ENCODE assay signal across 18 cellular contexts in genomic region chr11:45093761-45094455, GRCh38. TPM values are rescaled to one million over a fixed set of nuclear protein-coding genes. Genes with fewer than 3 reads are reported as not detected.
DNase-seq lines count a peak whose midpoint lies in the region; ATAC-seq and TF ChIP-seq lines count a peak whose summit lies in the region.
"Had no signal": no experiment of that assay in that cellular context is flagged by ENCODE, and none has a peak within 500 bp of the region (broad histone marks: within the 10 kb centered on the region; RNA-seq: fewer than 3 reads in every experiment).

No MANE protein-coding gene starts in this region.

- H3K4me3 Mint-ChIP-seq in immature natural killer cell, result peak overlapping the region; percentile 60 to 81 (median 75)
- peak overlapping the region; percentile 39 for H3K4me3 Mint-ChIP-seq in stimulated activated effector memory CD8-positive, alpha-beta T cell treated with anti-CD3 and anti-CD28 coated beads, Interleukin-12 subunit alpha, Interleukin-12 subunit beta, amount 100 ng/mL, for 72 hours
- no peak overlapping the region for H3K4me3 Mint-ChIP-seq in activated CD4-positive, alpha-beta T cell treated with anti-CD3 and anti-CD28 coated beads, Interleukin-2, amount 10 ng/mL, durations not matched to agents 24 days and 14 days

- intact Hi-C loops in activated CD4-positive, alpha-beta T cell treated with anti-CD3 and anti-CD28 coated beads, Interleukin-2, amount 10 ng/mL, durations not matched to agents 24 days and 14 days (cut with micrococcal nuclease), result no loop called here

- ATAC-seq in stimulated activated effector memory CD8-positive, alpha-beta T cell treated with anti-CD3 and anti-CD28 coated beads, Interleukin-12 subunit alpha, Interleukin-12 subunit beta, amount 100 ng/mL, for 72 hours, result no peak
- ATAC-seq: Panc1 had no signal

- peaks cover 11 to 21% (median 15%) of the 10 kb centered on the region in 3 donors for H3K27me3 Mint-ChIP-seq in immature natural killer cell (ENCODE audit: low read depth in 3 of 3)
- peaks cover 31% of the 10 kb centered on the region for H3K27me3 Mint-ChIP-seq in activated CD4-positive, alpha-beta T cell treated with anti-CD3 and anti-CD28 coated beads, Interleukin-2, amount 10 ng/mL, durations not matched to agents 24 days and 14 days

- peak overlapping the region; percentile 43 to 74 (median 62) for H3K27ac Mint-ChIP-seq in immature natural killer cell
- H3K27ac Mint-ChIP-seq in stimulated activated effector memory CD8-positive, alpha-beta T cell treated with anti-CD3 and anti-CD28 coated beads, Interleukin-12 subunit alpha, Interleukin-12 subunit beta, amount 100 ng/mL, for 72 hours, result peak overlapping the region; percentile 83
- H3K27ac Mint-ChIP-seq in activated CD4-positive, alpha-beta T cell treated with anti-CD3 and anti-CD28 coated beads, Interleukin-2, amount 10 ng/mL, durations not matched to agents 24 days and 14 days, result no peak overlapping the region

- POLR2A ChIA-PET in RWPE1 (lab: Yijun Ruan, JAX; ENCODE audit: low non-redundant PET), result no interaction called here

- peak overlapping the region; percentile 74 for H3K27ac ChIP-seq in RWPE1
- H3K27ac ChIP-seq: lower lobe of right lung, parathyroid adenoma had no signal

- H3K36me3 Mint-ChIP-seq in immature natural killer cell, result no peaks in the 10 kb centered on the region
- peaks cover 15% of the 10 kb centered on the region for H3K36me3 Mint-ChIP-seq in stimulated activated effector memory CD8-positive, alpha-beta T cell treated with anti-CD3 and anti-CD28 coated beads, Interleukin-12 subunit alpha, Interleukin-12 subunit beta, amount 100 ng/mL, for 72 hours
- no peaks in the 10 kb centered on the region for H3K36me3 Mint-ChIP-seq in activated CD4-positive, alpha-beta T cell treated with anti-CD3 and anti-CD28 coated beads, Interleukin-2, amount 10 ng/mL, durations not matched to agents 24 days and 14 days (ENCODE audit: low read depth)
- H3K36me3 Mint-ChIP-seq: CD14-positive monocyte had no signal

- DNase-seq in activated CD8-positive, alpha-beta memory T cell treated with anti-CD3 and anti-CD28 coated beads, Interleukin-2, amount 50 U/mL, for 48 hours, result peak; percentile 43
- DNase-seq in activated CD8-positive, alpha-beta memory T cell treated with anti-CD3 and anti-CD28 coated beads, Interleukin-2, amount 50 U/mL, for 4 hours, result no peak
- DNase-seq in RWPE1 (ENCODE audit: low spot score) (no peak), immature natural killer cell (no peak), NCI-H2196 treated with DMSO at 0.1 percent for 48 hours (lab: John Stamatoyannopoulos, UW; ENCODE audit: unreplicated experiment) (no peak)
- no peak for DNase-seq in stimulated activated effector memory CD8-positive, alpha-beta T cell treated with anti-CD3 and anti-CD28 coated beads, Interleukin-12 subunit alpha, Interleukin-12 subunit beta, amount 100 ng/mL, for 72 hours (ENCODE audit: low spot score in 2 of 2)
- no peak for DNase-seq in effector CD8-positive, alpha-beta T cell (lab: John Stamatoyannopoulos, UW)
- DNase-seq in activated CD4-positive, alpha-beta T cell treated with anti-CD3 and anti-CD28 coated beads, Interleukin-2, amount 10 ng/mL, durations not matched to agents 24 days and 14 days, result no peak
- DNase-seq: activated CD4-positive, CD25-positive, alpha-beta regulatory T cell; DMS153; GF-D8; lower lobe of right lung; NCI-H1417; NCI-H82; SK-N-SH had no signal

- TF ChIP-seq CTCF in RWPE1 (conservative IDR thresholded peaks at IDR 0.05; ENCODE audit: low read depth), result no peak

- peaks cover 61 to 66% of the 10 kb centered on the region in 2 donors for H3K4me1 Mint-ChIP-seq in immature natural killer cell
- H3K4me1 Mint-ChIP-seq in stimulated activated effector memory CD8-positive, alpha-beta T cell treated with anti-CD3 and anti-CD28 coated beads, Interleukin-12 subunit alpha, Interleukin-12 subunit beta, amount 100 ng/mL, for 72 hours, result peaks cover 65% of the 10 kb centered on the region
- H3K4me1 Mint-ChIP-seq in activated CD4-positive, alpha-beta T cell treated with anti-CD3 and anti-CD28 coated beads, Interleukin-2, amount 10 ng/mL, durations not matched to agents 24 days and 14 days, result peaks cover 10% of the 10 kb centered on the region

- CTCF ChIA-PET in RWPE1 (lab: Yijun Ruan, JAX), result interaction anchor here (0.6 kb wide), 1 partner anchor 11 kb away, joined by 3 read pairs; no protein-coding TSS in a partner anchor

- no peaks in the 10 kb centered on the region for H3K9me3 Mint-ChIP-seq in immature natural killer cell
- H3K9me3 Mint-ChIP-seq in stimulated activated effector memory CD8-positive, alpha-beta T cell treated with anti-CD3 and anti-CD28 coated beads, Interleukin-12 subunit alpha, Interleukin-12 subunit beta, amount 100 ng/mL, for 72 hours, result no peaks in the 10 kb centered on the region
- H3K9me3 Mint-ChIP-seq in activated CD4-positive, alpha-beta T cell treated with anti-CD3 and anti-CD28 coated beads, Interleukin-2, amount 10 ng/mL, durations not matched to agents 24 days and 14 days, result no peaks in the 10 kb centered on the region

RNA-seq across cellular contexts. Expression of gene PRDM11, which starts 52.5 kb away (rescaled TPM):
- polyA plus RNA-seq in immature natural killer cell, result 1 to 10 TPM in 1 of 3 donors, under 1 TPM in 2; 0.84 to 1.2 (median 0.94) TPM
- total RNA-seq in activated CD4-positive, alpha-beta T cell treated with anti-CD3 and anti-CD28 coated beads, Interleukin-2, amount 10 ng/mL, durations not matched to agents 24 days and 14 days, result 1.4 and 1.9 TPM in 2 replicates
